8 cellular contexts compared by ENCODE assay signal in genomic region chr3:102229062-102229655, GRCh38.
DNase-seq lines count a peak whose midpoint lies in the region; ATAC-seq and TF ChIP-seq lines count a peak whose summit lies in the region.

No MANE protein-coding gene starts in this region.

- peak; percentile 80 to 99 (median 96) for TF ChIP-seq CTCF in dorsolateral prefrontal cortex (IDR thresholded peaks at IDR 0.05 in 54 of 56, conservative IDR thresholded peaks at IDR 0.05 in 2 of 56; ENCODE audit: low read depth in 1 of 56, partially characterized antibody in 56 of 56)

- H3K27me3 ChIP-seq in dorsolateral prefrontal cortex = peaks cover 0 to 8% (median 0%) of the 10 kb centered on the region in 45 donors

- H3K4me3 ChIP-seq in dorsolateral prefrontal cortex = peak overlapping the region in 7 of 59 donors; percentile 1 to 33 (median 16)

- H3K27ac ChIP-seq in dorsolateral prefrontal cortex = no peak overlapping the region

- intact Hi-C loops in dorsolateral prefrontal cortex (cut with DNase I) = loop anchor here (2.0 to 10.0 kb wide), 6 partner anchors 308 to 667 kb away; partner anchors contain the start of gene TRMT10C (in 1 of the 2)

- DNase-seq in AML-193 (lab: John Stamatoyannopoulos, UW) (peak; percentile 82 to 87), NCI-H748 (lab: John Stamatoyannopoulos, UW; ENCODE audit: unreplicated experiment) (peak; percentile 79), dorsolateral prefrontal cortex (peak; percentile 30 to 89 (median 70)), lung microvascular endothelial cell (ENCODE audit: low read depth in 2 of 2) (peak; percentile 74 to 79)
- DNase-seq in activated CD4-positive, alpha-beta T cell treated with anti-CD3 and anti-CD28 coated beads, Interleukin-2, amount 50 U/mL, for 1 hour = peak; percentile 72
- DNase-seq in stimulated activated CD8-positive, alpha-beta memory T cell treated with anti-CD3 and anti-CD28 coated beads, Interleukin-15, amount 100 ng/mL, for 24 hours (ENCODE audit: low read depth) = peak; percentile 41

- ATAC-seq in GM18907 (IDR thresholded peaks at IDR 0.05; ENCODE audit: unreplicated experiment) = peak; percentile 52
- peak; percentile 34 for ATAC-seq in HG03457 (IDR thresholded peaks at IDR 0.05; ENCODE audit: unreplicated experiment)
